6 cellular contexts compared by ENCODE assay signal in genomic region chr20:45912344-45912682, GRCh38. TPM values are rescaled to one million over a fixed set of nuclear protein-coding genes. Genes with fewer than 3 reads are reported as not detected.
A peak's percentile ranks its signal among the peaks of the same experiment; 100 is the strongest.
DNase-seq lines count a peak whose midpoint lies in the region; ATAC-seq and TF ChIP-seq lines count a peak whose summit lies in the region.

No MANE protein-coding gene starts in this region.

- no peaks in the 10 kb centered on the region for H3K36me3 Mint-ChIP-seq in activated CD4-positive, alpha-beta memory T cell treated with anti-CD3 and anti-CD28 coated beads for 36 hours
- no peaks in the 10 kb centered on the region for H3K36me3 Mint-ChIP-seq in activated CD4-positive, alpha-beta memory T cell treated with anti-CD3 and anti-CD28 coated beads, Interleukin-2, amount 10 ng/mL, durations not matched to agents 7 days and 5 days (ENCODE audit: low read depth)

- H3K4me1 ChIP-seq in foreskin keratinocyte, result peaks cover 7% of the 10 kb centered on the region
- H3K4me1 ChIP-seq in suprapubic skin, result peaks cover 31% of the 10 kb centered on the region

- CTCF ChIA-PET in activated CD4-positive, alpha-beta memory T cell treated with anti-CD3 and anti-CD28 coated beads for 36 hours (lab: Charles Lee), result no interaction called here
- CTCF ChIA-PET in activated CD4-positive, alpha-beta memory T cell treated with anti-CD3 and anti-CD28 coated beads, Interleukin-2, amount 10 ng/mL, durations not matched to agents 7 days and 5 days (lab: Charles Lee), result no interaction called here

- no peak for TF ChIP-seq CTCF in foreskin keratinocyte (conservative IDR thresholded peaks at IDR 0.05)
- no peak for TF ChIP-seq CTCF in suprapubic skin (IDR thresholded peaks at IDR 0.05)

- H3K27ac Mint-ChIP-seq in activated CD4-positive, alpha-beta memory T cell treated with anti-CD3 and anti-CD28 coated beads for 36 hours, result no peak overlapping the region
- H3K27ac Mint-ChIP-seq in activated CD4-positive, alpha-beta memory T cell treated with anti-CD3 and anti-CD28 coated beads, Interleukin-2, amount 10 ng/mL, durations not matched to agents 7 days and 5 days, result no peak overlapping the region

- H3K9me3 Mint-ChIP-seq in activated CD4-positive, alpha-beta memory T cell treated with anti-CD3 and anti-CD28 coated beads for 36 hours, result no peaks in the 10 kb centered on the region
- no peaks in the 10 kb centered on the region for H3K9me3 Mint-ChIP-seq in activated CD4-positive, alpha-beta memory T cell treated with anti-CD3 and anti-CD28 coated beads, Interleukin-2, amount 10 ng/mL, durations not matched to agents 7 days and 5 days

- no peaks in the 10 kb centered on the region for H3K9me3 ChIP-seq in suprapubic skin

- H3K4me3 Mint-ChIP-seq in activated CD4-positive, alpha-beta memory T cell treated with anti-CD3 and anti-CD28 coated beads for 36 hours, result peak overlapping the region; percentile 41
- H3K4me3 Mint-ChIP-seq in activated CD4-positive, alpha-beta memory T cell treated with anti-CD3 and anti-CD28 coated beads, Interleukin-2, amount 10 ng/mL, durations not matched to agents 7 days and 5 days, result no peak overlapping the region

- ATAC-seq in foreskin keratinocyte, result no peak

- intact Hi-C loops in activated CD4-positive, alpha-beta memory T cell treated with anti-CD3 and anti-CD28 coated beads for 36 hours (cut with micrococcal nuclease), result no loop called here

- 15% methylated on average over 4 of the region's 4 CpGs for WGBS in suprapubic skin

- H3K27me3 ChIP-seq in foreskin keratinocyte, result no peaks in the 10 kb centered on the region
- H3K27me3 ChIP-seq in suprapubic skin, result no peaks in the 10 kb centered on the region

- peak overlapping the region; percentile 56 for H3K4me3 ChIP-seq in suprapubic skin

- H3K27ac ChIP-seq in foreskin keratinocyte (peak overlapping the region; percentile 46), suprapubic skin (peak overlapping the region; percentile 84)

- TF ChIP-seq POLR2A in suprapubic skin (IDR thresholded peaks at IDR 0.05), result no peak

- no peak for TF ChIP-seq EP300 in suprapubic skin (IDR thresholded peaks at IDR 0.05)

- H3K36me3 ChIP-seq in suprapubic skin, result peaks cover 14% of the 10 kb centered on the region

- peaks cover 15% of the 10 kb centered on the region for H3K27me3 Mint-ChIP-seq in activated CD4-positive, alpha-beta memory T cell treated with anti-CD3 and anti-CD28 coated beads for 36 hours
- H3K27me3 Mint-ChIP-seq in activated CD4-positive, alpha-beta memory T cell treated with anti-CD3 and anti-CD28 coated beads, Interleukin-2, amount 10 ng/mL, durations not matched to agents 7 days and 5 days, result peaks cover 23% of the 10 kb centered on the region

- peaks cover 23% of the 10 kb centered on the region for H3K4me1 Mint-ChIP-seq in activated CD4-positive, alpha-beta memory T cell treated with anti-CD3 and anti-CD28 coated beads for 36 hours (ENCODE audit: low read depth)
- H3K4me1 Mint-ChIP-seq in activated CD4-positive, alpha-beta memory T cell treated with anti-CD3 and anti-CD28 coated beads, Interleukin-2, amount 10 ng/mL, durations not matched to agents 7 days and 5 days, result peaks cover 19% of the 10 kb centered on the region

- no peak for DNase-seq in activated CD4-positive, alpha-beta memory T cell treated with anti-CD3 and anti-CD28 coated beads for 36 hours
- no peak for DNase-seq in activated CD4-positive, alpha-beta memory T cell treated with anti-CD3 and anti-CD28 coated beads, Interleukin-2, amount 10 ng/mL, durations not matched to agents 7 days and 5 days
- DNase-seq in foreskin keratinocyte (no peak), suprapubic skin (ENCODE audit: low spot score in 2 of 2) (no peak), foreskin melanocyte (no peak), NCI-H446 treated with DMSO at 0.1 percent for 48 hours (lab: John Stamatoyannopoulos, UW) (no peak)

- POLR2A ChIA-PET in activated CD4-positive, alpha-beta memory T cell treated with anti-CD3 and anti-CD28 coated beads for 36 hours (lab: Charles Lee), result no interaction called here
- POLR2A ChIA-PET in activated CD4-positive, alpha-beta memory T cell treated with anti-CD3 and anti-CD28 coated beads, Interleukin-2, amount 10 ng/mL, durations not matched to agents 7 days and 5 days (lab: Charles Lee), result no interaction called here

RNA-seq across cellular contexts. Expression of gene PLTP, which starts 0.4 kb away (rescaled TPM):
- total RNA-seq in activated CD4-positive, alpha-beta memory T cell treated with anti-CD3 and anti-CD28 coated beads for 36 hours, result 1 to 10 TPM; 9.4 to 9.5 TPM
- 1 to 10 TPM; 2.8 to 3.1 TPM for total RNA-seq in activated CD4-positive, alpha-beta memory T cell treated with anti-CD3 and anti-CD28 coated beads, Interleukin-2, amount 10 ng/mL, durations not matched to agents 7 days and 5 days
- 58.8 and 59.5 TPM in 2 replicates for total RNA-seq in foreskin keratinocyte
- polyA plus RNA-seq in foreskin keratinocyte, result 82.8 and 86.4 TPM in 2 replicates
- 100 to 1,000 TPM in 1 of 4 donors, 10 to 100 TPM in 3; 49.2 to 138 (median 70.4) TPM for total RNA-seq in suprapubic skin

RNA-seq across cellular contexts. Expression of gene CTSA, which starts 21.2 kb away (rescaled TPM):
- total RNA-seq in activated CD4-positive, alpha-beta memory T cell treated with anti-CD3 and anti-CD28 coated beads for 36 hours, result 10 to 100 TPM; 49.8 to 54.8 TPM
- total RNA-seq in activated CD4-positive, alpha-beta memory T cell treated with anti-CD3 and anti-CD28 coated beads, Interleukin-2, amount 10 ng/mL, durations not matched to agents 7 days and 5 days, result 10 to 100 TPM; 64.3 to 64.6 TPM
- total RNA-seq in foreskin keratinocyte, result 37.3 and 43.8 TPM in 2 replicates
- 49.9 and 54.5 TPM in 2 replicates for polyA plus RNA-seq in foreskin keratinocyte
- 100 to 1,000 TPM in 3 of 4 donors, 10 to 100 TPM in 1; 95.5 to 133 (median 120) TPM for total RNA-seq in suprapubic skin

RNA-seq across cellular contexts. Expression of gene NEURL2, which starts 21.3 kb away (rescaled TPM):
- total RNA-seq in activated CD4-positive, alpha-beta memory T cell treated with anti-CD3 and anti-CD28 coated beads for 36 hours, result 1 to 10 TPM; 2.3 to 2.5 TPM
- total RNA-seq in activated CD4-positive, alpha-beta memory T cell treated with anti-CD3 and anti-CD28 coated beads, Interleukin-2, amount 10 ng/mL, durations not matched to agents 7 days and 5 days, result 1 to 10 TPM; 1.0 to 1.6 TPM
- total RNA-seq in foreskin keratinocyte, result 1.1 and 1.2 TPM in 2 replicates
- polyA plus RNA-seq in foreskin keratinocyte, result 1.1 and 1.2 TPM in 2 replicates
- 10 to 100 TPM in 1 of 4 donors, 1 to 10 TPM in 3; 4.2 to 11.5 (median 5.7) TPM for total RNA-seq in suprapubic skin

RNA-seq across cellular contexts. Expression of gene PCIF1, which starts 22.2 kb away (rescaled TPM):
- total RNA-seq in activated CD4-positive, alpha-beta memory T cell treated with anti-CD3 and anti-CD28 coated beads for 36 hours, result 10 to 100 TPM; 29.9 to 33.0 TPM
- 10 to 100 TPM; 44.2 to 45.7 TPM for total RNA-seq in activated CD4-positive, alpha-beta memory T cell treated with anti-CD3 and anti-CD28 coated beads, Interleukin-2, amount 10 ng/mL, durations not matched to agents 7 days and 5 days
- total RNA-seq in foreskin keratinocyte (14.6 and 17.2 TPM in 2 replicates), suprapubic skin (10 to 100 TPM; 37.2 to 70.3 (median 42.4) TPM)
- 19.3 and 20.7 TPM in 2 replicates for polyA plus RNA-seq in foreskin keratinocyte

RNA-seq across cellular contexts. Expression of gene SPATA25, which starts 24.9 kb away (rescaled TPM):
- total RNA-seq in activated CD4-positive, alpha-beta memory T cell treated with anti-CD3 and anti-CD28 coated beads for 36 hours, result under 1 TPM; 0.50 to 0.63 TPM
- under 1 TPM; 0.30 to 0.88 TPM for total RNA-seq in activated CD4-positive, alpha-beta memory T cell treated with anti-CD3 and anti-CD28 coated beads, Interleukin-2, amount 10 ng/mL, durations not matched to agents 7 days and 5 days
- total RNA-seq in foreskin keratinocyte (0.25 and 0.44 TPM in 2 replicates), suprapubic skin (10 to 100 TPM in 1 of 4 donors, 1 to 10 TPM in 2, not detected in 1; 1.9 to 12.9 (median 6.4) TPM)
- polyA plus RNA-seq in foreskin keratinocyte, result 0.07 and 0.11 TPM in 2 replicates
